ENCODE assay signal across 10 cellular contexts in the genomic region with DNA sequence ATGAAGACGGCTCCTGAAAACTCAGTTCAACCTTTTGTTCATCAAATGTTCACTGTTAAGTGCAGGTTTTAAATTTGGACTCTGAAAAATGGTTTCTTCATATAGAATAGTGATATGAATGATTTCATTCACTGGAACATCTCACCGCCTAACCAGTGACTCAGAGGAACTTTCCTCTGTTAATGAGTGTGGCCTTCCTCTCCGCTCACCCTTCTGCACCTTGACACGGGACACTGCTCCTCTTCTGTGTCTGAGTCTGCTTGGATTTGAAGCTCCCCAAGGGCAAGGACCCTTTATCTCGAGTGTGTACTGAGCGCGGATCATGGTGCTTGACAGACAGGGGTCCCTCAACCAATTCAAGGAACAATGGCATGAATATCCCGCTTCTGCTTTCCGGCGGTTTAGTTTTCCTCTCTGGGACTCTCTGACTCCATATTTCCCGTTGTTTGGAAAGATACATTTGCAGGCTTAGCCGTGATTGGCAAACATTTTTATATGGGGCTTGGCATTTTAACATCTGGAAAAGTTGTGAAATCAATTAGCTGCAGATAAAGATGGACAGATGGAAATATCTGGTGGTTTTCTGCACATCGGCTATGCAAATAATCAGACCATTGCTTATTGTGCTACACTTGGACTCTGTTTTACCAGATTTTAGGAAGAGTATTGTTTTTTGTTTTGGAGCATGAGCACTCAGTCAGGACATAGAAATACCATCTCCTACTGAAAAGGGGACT. TPM values are rescaled to one million over a fixed set of nuclear protein-coding genes. Genes with fewer than 3 reads are reported as not detected.
DNase-seq lines count a peak whose midpoint lies in the region; ATAC-seq, FAIRE-seq and TF ChIP-seq lines count a peak whose summit lies in the region.
"Had no signal": no experiment of that assay in that cellular context is flagged by ENCODE, and none has a peak within 500 bp of the region (broad histone marks: within the 10 kb centered on the region; RNA-seq: fewer than 3 reads in every experiment).

No MANE protein-coding gene starts in this region.

- TF ChIP-seq CTCF in A549 (IDR thresholded peaks at IDR 0.05) = no peak

- no peak overlapping the region for H2AFZ ChIP-seq in mesenchymal stem cell (ENCODE audit: low read depth, low read length)

- TF ChIP-seq EP300 in A549 (IDR thresholded peaks at IDR 0.05) = no peak

- H3K79me1 ChIP-seq in mesenchymal stem cell (replicated peaks; ENCODE audit: low read length, poor library complexity, severe bottlenecking) = no peaks in the 10 kb centered on the region

- H3K27me3 Mint-ChIP-seq in T-helper 17 cell = no peaks in the 10 kb centered on the region
- H3K27me3 Mint-ChIP-seq: CD4-positive, CD25-positive, alpha-beta regulatory T cell had no signal

- H3K4me3 ChIP-seq in A549 = no peak overlapping the region
- no peak overlapping the region for H3K4me3 ChIP-seq in mesenchymal stem cell (ENCODE audit: insufficient read depth in 1 of 2, low read depth in 1 of 2, low read length in 2 of 2)

- no peak overlapping the region for H3K4ac ChIP-seq in mesenchymal stem cell (ENCODE audit: low read depth in 1 of 2, low read length in 2 of 2)

- H2BK12ac ChIP-seq in mesenchymal stem cell (ENCODE audit: low read length in 2 of 2) = no peak overlapping the region

- H3K36me3 ChIP-seq in mesenchymal stem cell (ENCODE audit: control insufficient read depth in 1 of 2, insufficient read depth in 2 of 2, low read depth in 1 of 2, low read length in 2 of 2) = no peaks in the 10 kb centered on the region

- H2BK120ac ChIP-seq in mesenchymal stem cell (ENCODE audit: low read depth, low read length) = no peak overlapping the region

- no peak overlapping the region for H4K91ac ChIP-seq in mesenchymal stem cell (ENCODE audit: low read length)

- FAIRE-seq in A549 (lab: Jason Lieb, UNC) = no peak

- no peak overlapping the region for H3K4me3 Mint-ChIP-seq in T-helper 17 cell

- peaks cover 19% of the 10 kb centered on the region for H3K4me1 Mint-ChIP-seq in T-helper 17 cell

- POLR2A ChIA-PET in A549 (lab: Yijun Ruan, JAX) = no interaction called here

- H3K9ac ChIP-seq in mesenchymal stem cell (ENCODE audit: low read length) = no peak overlapping the region

- H3K4me2 ChIP-seq in A549 = peak overlapping the region; percentile 47; the same call in 1 of the 3 replicates
- no peak overlapping the region for H3K4me2 ChIP-seq in mesenchymal stem cell (ENCODE audit: low read length, poor library complexity, severe bottlenecking)

- H3K9me3 ChIP-seq in A549 (no peaks in the 10 kb centered on the region), T-helper 17 cell (ENCODE audit: control insufficient read depth, low read length, poor library complexity, severe bottlenecking) (no peaks in the 10 kb centered on the region), mesenchymal stem cell (ENCODE audit: control insufficient read depth, low read length) (no peaks in the 10 kb centered on the region)

- no peak overlapping the region for H3K18ac ChIP-seq in mesenchymal stem cell (ENCODE audit: low read depth in 1 of 2, low read length in 2 of 2)

- H3K14ac ChIP-seq in mesenchymal stem cell (ENCODE audit: low read length in 2 of 2) = no peak overlapping the region

- no peak for TF ChIP-seq POLR2A in A549 (IDR thresholded peaks at IDR 0.05; ENCODE audit: low read length)

- 55% methylated on average over 13 of the region's 13 CpGs for WGBS in A549 (ENCODE audit: missing lambda C conversion rate)
- 93% methylated on average over 13 of the region's 13 CpGs for WGBS in mesenchymal stem cell

- H3K4me1 ChIP-seq in A549 (no peaks in the 10 kb centered on the region), mesenchymal stem cell (ENCODE audit: control insufficient read depth, insufficient read depth, low read depth, low read length) (no peaks in the 10 kb centered on the region)

- peaks cover 3% of the 10 kb centered on the region for H3K36me3 Mint-ChIP-seq in T-helper 17 cell (ENCODE audit: low read depth)

- CTCF ChIA-PET in A549 (lab: Yijun Ruan, JAX) = no interaction called here

- no peak overlapping the region for H4K8ac ChIP-seq in mesenchymal stem cell (ENCODE audit: low read length)

- H3K27ac Mint-ChIP-seq in T-helper 17 cell = peak overlapping the region; percentile 74
- H3K27ac Mint-ChIP-seq: CD4-positive, CD25-positive, alpha-beta regulatory T cell had no signal

- H3K27ac ChIP-seq in A549 (no peak overlapping the region), mesenchymal stem cell (ENCODE audit: low read length, poor library complexity, severe bottlenecking) (no peak overlapping the region)

- H2BK5ac ChIP-seq in mesenchymal stem cell (ENCODE audit: low read depth, low read length, poor library complexity, severe bottlenecking) = no peak overlapping the region

- no peaks in the 10 kb centered on the region for H3K27me3 ChIP-seq in mesenchymal stem cell (ENCODE audit: control insufficient read depth in 1 of 2, insufficient read depth in 1 of 2, low read length in 2 of 2)

- H2AK5ac ChIP-seq in mesenchymal stem cell (ENCODE audit: low read length, severe bottlenecking) = no peak overlapping the region

- ATAC-seq in A549 (no peak), GM18868 (IDR thresholded peaks at IDR 0.05; ENCODE audit: unreplicated experiment) (peak; percentile 60), HG02763 (IDR thresholded peaks at IDR 0.05; ENCODE audit: unreplicated experiment) (peak; percentile 50), T-helper 17 cell (no peak)

- no peak overlapping the region for H2BK15ac ChIP-seq in mesenchymal stem cell (ENCODE audit: low read depth, poor library complexity, severe bottlenecking)

- DNase-seq in A549 (ENCODE audit: low read depth in 1 of 2, low spot score in 1 of 2) (no peak), T-helper 17 cell (no peak), AG08395 (ENCODE audit: low spot score) (no peak), pons (ENCODE audit: low spot score) (no peak), mesenchymal stem cell (no peak), T-helper 1 cell (no peak)
- DNase-seq: SW 1271 had no signal

- no peak overlapping the region for H3K23ac ChIP-seq in mesenchymal stem cell (ENCODE audit: low read length in 2 of 2)

- TF ChIP-seq RAD21 in A549 (conservative IDR thresholded peaks at IDR 0.05 in 1 of 2, IDR thresholded peaks at IDR 0.05 in 1 of 2) = no peak

TF ChIP-seq in A549, 52 proteins besides CTCF, POLR2A, EP300 and RAD21:
- no peak for TF ChIP-seq POLR2AphosphoS2 (conservative IDR thresholded peaks at IDR 0.05; ENCODE audit: low read length)
- TF ChIP-seq SMC3 (IDR thresholded peaks at IDR 0.05) = no peak
- no peak for TF ChIP-seq NFE2L2 (conservative IDR thresholded peaks at IDR 0.05; ENCODE audit: low read length)
- no peak for TF ChIP-seq FOSB (CRISPR knock-in tag; IDR thresholded peaks at IDR 0.05)
- no peak for TF ChIP-seq NR3C1 (IDR thresholded peaks at IDR 0.05)
- no peak for TF ChIP-seq RFX5 (IDR thresholded peaks at IDR 0.05)
- TF ChIP-seq, protein P1, sequence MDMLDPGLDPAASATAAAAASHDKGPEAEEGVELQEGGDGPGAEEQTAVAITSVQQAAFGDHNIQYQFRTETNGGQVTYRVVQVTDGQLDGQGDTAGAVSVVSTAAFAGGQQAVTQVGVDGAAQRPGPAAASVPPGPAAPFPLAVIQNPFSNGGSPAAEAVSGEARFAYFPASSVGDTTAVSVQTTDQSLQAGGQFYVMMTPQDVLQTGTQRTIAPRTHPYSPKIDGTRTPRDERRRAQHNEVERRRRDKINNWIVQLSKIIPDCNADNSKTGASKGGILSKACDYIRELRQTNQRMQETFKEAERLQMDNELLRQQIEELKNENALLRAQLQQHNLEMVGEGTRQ (IDR thresholded peaks at IDR 0.05) = no peak
- TF ChIP-seq, protein P2, sequence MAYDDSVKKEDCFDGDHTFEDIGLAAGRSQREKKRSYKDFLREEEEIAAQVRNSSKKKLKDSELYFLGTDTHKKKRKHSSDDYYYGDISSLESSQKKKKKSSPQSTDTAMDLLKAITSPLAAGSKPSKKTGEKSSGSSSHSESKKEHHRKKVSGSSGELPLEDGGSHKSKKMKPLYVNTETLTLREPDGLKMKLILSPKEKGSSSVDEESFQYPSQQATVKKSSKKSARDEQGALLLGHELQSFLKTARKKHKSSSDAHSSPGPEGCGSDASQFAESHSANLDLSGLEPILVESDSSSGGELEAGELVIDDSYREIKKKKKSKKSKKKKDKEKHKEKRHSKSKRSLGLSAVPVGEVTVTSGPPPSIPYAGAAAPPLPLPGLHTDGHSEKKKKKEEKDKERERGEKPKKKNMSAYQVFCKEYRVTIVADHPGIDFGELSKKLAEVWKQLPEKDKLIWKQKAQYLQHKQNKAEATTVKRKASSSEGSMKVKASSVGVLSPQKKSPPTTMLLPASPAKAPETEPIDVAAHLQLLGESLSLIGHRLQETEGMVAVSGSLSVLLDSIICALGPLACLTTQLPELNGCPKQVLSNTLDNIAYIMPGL (CRISPR knock-in tag; IDR thresholded peaks at IDR 0.05; ENCODE audit: borderline replicate concordance) = no peak
- no peak for TF ChIP-seq PHF8 (IDR thresholded peaks at IDR 0.05; ENCODE audit: borderline replicate concordance, low read depth)
- TF ChIP-seq TP53 (CRISPR knock-in tag; IDR thresholded peaks at IDR 0.05) = no peak

RNA-seq across cellular contexts. Expression of a gene that starts 20.9 kb away (rescaled TPM):
- polyA plus RNA-seq in A549 (2011; rRNA removed) (0.53 and 1.0 TPM in 2 replicates), A549 (2017; fragmentation: RNase III; extraction: RNeasy Plus Mini Kit Qiagen cat#74134 plus additional on column Dnase treatment) (0.53 to 0.66 TPM (median 0.61 TPM) in 3 replicates)
- polyA plus RNA-seq in A549 (2012; cell fraction: cytosol; rRNA removed) = 0.09 and 0.23 TPM in 2 replicates
- 0.09 and 0.20 TPM in 2 replicates for polyA plus RNA-seq in A549 (2012; cell fraction: nucleus; rRNA removed)
- polyA minus RNA-seq in A549 (2011; rRNA and poly(A)+ RNA removed) = 0.19 and 2.7 TPM in 2 replicates
- 10 to 100 TPM; 12.0 to 13.1 TPM for total RNA-seq in T-helper 17 cell
- polyA plus RNA-seq in mesenchymal stem cell (2013, experiment 1 of 2) = 0.75 TPM
- polyA plus RNA-seq in mesenchymal stem cell (2013, experiment 2 of 2) = 0.70 TPM

Comparison
In these comparisons a context has a peak if more than half of its experiments do, and no peak if none do; other contexts are left out.
1. ATAC-seq: peak in GM18868 (single experiment) and HG02763 (single experiment); none in A549 (0 of 2) and T-helper 17 cell (single experiment).